10 cellular contexts compared by ENCODE assay signal in genomic region chr2:169397697-169398096, GRCh38. TPM values are rescaled to one million over a fixed set of nuclear protein-coding genes. Genes with fewer than 3 reads are reported as not detected.
DNase-seq lines count a peak whose midpoint lies in the region; ATAC-seq, FAIRE-seq and TF ChIP-seq lines count a peak whose summit lies in the region.
"Had no signal": no experiment of that assay in that cellular context is flagged by ENCODE, and none has a peak within 500 bp of the region (broad histone marks: within the 10 kb centered on the region; RNA-seq: fewer than 3 reads in every experiment).

No MANE protein-coding gene starts in this region.

- H3K4me3 ChIP-seq in GM12878 (no peak overlapping the region), sigmoid colon (no peak overlapping the region)
- no peak overlapping the region for H3K4me3 ChIP-seq in CD8-positive, alpha-beta T cell (ENCODE audit: low read depth, low read length)

- SMC1A ChIA-PET in GM12878 (lab: Charles Lee; ENCODE audit: uncharacterized antibody, unreplicated experiment), result interaction anchor here (0.9 to 1.0 kb wide), 2 partner anchors 19 to 267 kb away, joined by 3 to 4 read pairs; no protein-coding TSS in a partner anchor

- POLR2A ChIA-PET in GM12878 (lab: Charles Lee), result no interaction called here
- POLR2A ChIA-PET in CD8-positive, alpha-beta T cell (lab: Charles Lee), result no interaction called here

- H3K4me1 Mint-ChIP-seq in CD8-positive, alpha-beta T cell (ENCODE audit: low read depth), result no peaks in the 10 kb centered on the region

- no peak overlapping the region for H3K4me3 Mint-ChIP-seq in CD8-positive, alpha-beta T cell
- H3K4me3 Mint-ChIP-seq: activated T-cell treated with anti-CD3 and anti-CD28 coated beads, Interleukin-2, amount 50 U/mL, for 72 hours had no signal

- RAD21 ChIA-PET in GM12878 (lab: Charles Lee; ENCODE audit: unreplicated experiment), result interaction anchor here (0.9 kb wide), 1 partner anchor 55 kb away, joined by 4 read pairs; no protein-coding TSS in a partner anchor

- H3K9me3 Mint-ChIP-seq in CD8-positive, alpha-beta T cell, result no peaks in the 10 kb centered on the region

- H4K20me1 ChIP-seq in GM12878 (ENCODE audit: control insufficient read depth, insufficient read depth), result no peaks in the 10 kb centered on the region

- no TSS peak for BruUV-seq in GM12878 (replicated peaks; lab: Mats Ljungman, UMichigan)

- no peak overlapping the region for H3K4me2 ChIP-seq in GM12878 (ENCODE audit: control insufficient read depth, insufficient read depth)

- H3K27me3 Mint-ChIP-seq in CD8-positive, alpha-beta T cell (ENCODE audit: low read depth), result peaks cover 20% of the 10 kb centered on the region

- DNase-seq in DMS114 treated with DMSO at 0.1 percent for 48 hours (lab: John Stamatoyannopoulos, UW; ENCODE audit: unreplicated experiment) (peak; percentile 12), Kasumi-1 (lab: John Stamatoyannopoulos, UW) (peak; percentile 23 to 27), GM12878 (ENCODE audit: low read depth, low spot score) (no peak), medulla oblongata (ENCODE audit: extremely low spot score) (peak; percentile 67), sigmoid colon (no peak)
- no peak for DNase-seq in activated T-cell treated with anti-CD3 and anti-CD28 coated beads, Interleukin-2, amount 50 U/mL, for 48 hours
- DNase-seq in CD8-positive, alpha-beta T cell, result no peak
- DNase-seq: activated T-cell treated with anti-CD3 and anti-CD28 coated beads, Interleukin-2, amount 50 U/mL, for 72 hours had no signal

- no peaks in the 10 kb centered on the region for H3K27me3 ChIP-seq in GM12878 (replicated peaks in 1 of 2; ENCODE audit: control insufficient read depth in 2 of 2, insufficient read depth in 2 of 2, low read length in 1 of 2)
- H3K27me3 ChIP-seq in sigmoid colon, result no peaks in the 10 kb centered on the region
- H3K27me3 ChIP-seq in CD8-positive, alpha-beta T cell (ENCODE audit: insufficient read depth, low read length), result no peaks in the 10 kb centered on the region

- intact Hi-C loops in GM12878 (cut with micrococcal nuclease; ENCODE audit: unreplicated experiment) (loop anchor here (2.0 to 10.0 kb wide), 2 partner anchors 253 to 287 kb away; no protein-coding TSS in a partner anchor), sigmoid colon (cut with DNase I) (no loop called here)
- intact Hi-C loops in CD8-positive, alpha-beta T cell (cut with DNase I, micrococcal nuclease), result loop anchor here in 1 of 2 experiments (5.0 kb wide), 1 partner anchor 435 kb away; no protein-coding TSS in a partner anchor

- H3K9me3 ChIP-seq in GM12878 (replicated peaks; ENCODE audit: control insufficient read depth, insufficient read depth, low read length) (no peaks in the 10 kb centered on the region), sigmoid colon (no peaks in the 10 kb centered on the region)
- H3K9me3 ChIP-seq in CD8-positive, alpha-beta T cell (ENCODE audit: low read length), result no peaks in the 10 kb centered on the region

- no peak for FAIRE-seq in GM12878 (lab: Jason Lieb, UNC)

- H3K9ac ChIP-seq in GM12878 (ENCODE audit: control insufficient read depth, insufficient read depth, low read length), result no peak overlapping the region

- CTCF ChIA-PET in GM12878 (lab: Yijun Ruan, JAX), result interaction anchor here (1.0 to 2.2 kb wide), 4 partner anchors 266 to 451 kb away, joined by 3 to 9 read pairs (median 6); no protein-coding TSS in a partner anchor
- CTCF ChIA-PET in CD8-positive, alpha-beta T cell (lab: Charles Lee), result no interaction called here

- no peak for TF ChIP-seq EP300 in GM12878 (IDR thresholded peaks at IDR 0.05; ENCODE audit: borderline replicate concordance in 1 of 2, control insufficient read depth in 1 of 2, low read depth in 2 of 2, low read length in 2 of 2)
- no peak for TF ChIP-seq EP300 in sigmoid colon (IDR thresholded peaks at IDR 0.05)

- H3K27ac ChIP-seq in GM12878 (ENCODE audit: control insufficient read depth, insufficient read depth) (no peak overlapping the region), sigmoid colon (no peak overlapping the region)
- H3K27ac ChIP-seq in CD8-positive, alpha-beta T cell (ENCODE audit: low read depth, low read length), result no peak overlapping the region

- H3K4me1 ChIP-seq in GM12878 (ENCODE audit: control insufficient read depth, insufficient read depth, low read length) (no peaks in the 10 kb centered on the region), sigmoid colon (no peaks in the 10 kb centered on the region)
- H3K4me1 ChIP-seq in CD8-positive, alpha-beta T cell (ENCODE audit: insufficient read depth, low read length), result no peaks in the 10 kb centered on the region

- ATAC-seq in GM12878 (no peak), GM21737 (IDR thresholded peaks at IDR 0.05; ENCODE audit: unreplicated experiment) (no peak)
- ATAC-seq in CD8-positive, alpha-beta T cell, result no peak
- ATAC-seq: activated T-cell treated with anti-CD3 and anti-CD28 coated beads, Interleukin-2, amount 50 U/mL, for 72 hours; sciatic nerve had no signal

- no peak overlapping the region for H3K27ac Mint-ChIP-seq in CD8-positive, alpha-beta T cell
- H3K27ac Mint-ChIP-seq: activated T-cell treated with anti-CD3 and anti-CD28 coated beads, Interleukin-2, amount 50 U/mL, for 72 hours had no signal

- H3K79me2 ChIP-seq in GM12878 (ENCODE audit: control insufficient read depth, insufficient read depth, low read length), result no peaks in the 10 kb centered on the region

- no peaks in the 10 kb centered on the region for H3K36me3 Mint-ChIP-seq in CD8-positive, alpha-beta T cell

- TF ChIP-seq RAD21 in GM12878 (IDR thresholded peaks at IDR 0.05; ENCODE audit: insufficient read depth, low read depth, low read length), result peak; percentile 49

- in situ Hi-C loops in GM12878 (cut with MboI), result no loop called here

- TF ChIP-seq POLR2A in GM12878 (IDR thresholded peaks at IDR 0.05; ENCODE audit: low read depth, low read length) (no peak), sigmoid colon (IDR thresholded peaks at IDR 0.05) (no peak)

- no peak overlapping the region for H2AFZ ChIP-seq in GM12878 (ENCODE audit: control insufficient read depth, low read depth, low read length)

- WGBS in GM12878 (ENCODE audit: insufficient coverage, insufficient replicate concordance, low lambda C conversion rate, missing lambda C conversion rate), result 61% methylated on average over 2 of the region's 2 CpGs
- 45 to 62% methylated on average over 2 of the region's 2 CpGs for WGBS in sigmoid colon, 2 donors

- peak in 1 of 3 experiments; percentile 33; a peak in 1 of 6 replicates for TF ChIP-seq CTCF in GM12878 (IDR thresholded peaks at IDR 0.05 in 2 of 3, conservative IDR thresholded peaks at IDR 0.05 in 1 of 3; ENCODE audit: control insufficient read depth in 2 of 3, extremely low read depth in 1 of 3, insufficient read depth in 1 of 3, low read depth in 3 of 3, low read length in 3 of 3)
- TF ChIP-seq CTCF in sigmoid colon (IDR thresholded peaks at IDR 0.05), result no peak
- TF ChIP-seq CTCF in CD8-positive, alpha-beta T cell (IDR thresholded peaks at IDR 0.05), result no peak

- H3K36me3 ChIP-seq in GM12878 (ENCODE audit: control insufficient read depth in 2 of 2, insufficient read depth in 2 of 2, low read length in 1 of 2) (no peaks in the 10 kb centered on the region), sigmoid colon (no peaks in the 10 kb centered on the region)
- no peaks in the 10 kb centered on the region for H3K36me3 ChIP-seq in CD8-positive, alpha-beta T cell (ENCODE audit: insufficient read depth, low read length)

TF ChIP-seq in GM12878, 131 proteins besides CTCF, POLR2A, EP300 and RAD21 (continues in another document):
- TF ChIP-seq, protein P1, sequence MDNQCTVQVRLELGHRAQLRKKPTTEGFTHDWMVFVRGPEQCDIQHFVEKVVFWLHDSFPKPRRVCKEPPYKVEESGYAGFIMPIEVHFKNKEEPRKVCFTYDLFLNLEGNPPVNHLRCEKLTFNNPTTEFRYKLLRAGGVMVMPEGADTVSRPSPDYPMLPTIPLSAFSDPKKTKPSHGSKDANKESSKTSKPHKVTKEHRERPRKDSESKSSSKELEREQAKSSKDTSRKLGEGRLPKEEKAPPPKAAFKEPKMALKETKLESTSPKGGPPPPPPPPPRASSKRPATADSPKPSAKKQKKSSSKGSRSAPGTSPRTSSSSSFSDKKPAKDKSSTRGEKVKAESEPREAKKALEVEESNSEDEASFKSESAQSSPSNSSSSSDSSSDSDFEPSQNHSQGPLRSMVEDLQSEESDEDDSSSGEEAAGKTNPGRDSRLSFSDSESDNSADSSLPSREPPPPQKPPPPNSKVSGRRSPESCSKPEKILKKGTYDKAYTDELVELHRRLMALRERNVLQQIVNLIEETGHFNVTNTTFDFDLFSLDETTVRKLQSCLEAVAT (IDR thresholded peaks at IDR 0.05), result no peak
- no peak for TF ChIP-seq RFX5 (IDR thresholded peaks at IDR 0.05; ENCODE audit: low read depth, low read length)
- TF ChIP-seq FOXK2 (IDR thresholded peaks at IDR 0.05), result no peak
- TF ChIP-seq CEBPB (IDR thresholded peaks at IDR 0.05; ENCODE audit: borderline replicate concordance in 1 of 2, low read depth in 2 of 2, low read length in 2 of 2), result no peak
- TF ChIP-seq CHD1 (IDR thresholded peaks at IDR 0.05; ENCODE audit: low read depth, low read length), result no peak
- TF ChIP-seq CREB1 (IDR thresholded peaks at IDR 0.05; ENCODE audit: low read depth), result no peak
- TF ChIP-seq BACH1 (IDR thresholded peaks at IDR 0.05; ENCODE audit: borderline replicate concordance), result no peak
- TF ChIP-seq HCFC1 (IDR thresholded peaks at IDR 0.05; ENCODE audit: low read length), result no peak

RNA-seq across cellular contexts. Expression of gene LRP2, which starts 35.4 kb away (rescaled TPM):
- 0.02 and 0.84 TPM in 2 replicates for total RNA-seq in GM12878 (2013; cell fraction: nucleolus; rRNA removed)
- total RNA-seq in GM12878 (2014; rRNA removed) (0.06 TPM in 1 of 2 replicates, not detected in the other), GM12878 (2014; rRNA removed; fragmentation: Illumina TruSeq; extraction: Trizol) (not detected in 2 replicates), GM12878 (2021) (0.05 and 0.15 TPM in 2 replicates), sigmoid colon (1 to 10 TPM in 1 of 4 donors, not detected in 3; 1.9 TPM)
- polyA plus RNA-seq in GM12878 (2011; ENCODE audit: low read depth), result 0.01 TPM
- polyA plus RNA-seq in GM12878 (2011; rRNA removed) (0.13 and 0.19 TPM in 2 replicates), GM12878 (2014; fragmentation: Illumina TruSeq; extraction: Trizol) (0.01 TPM in 1 of 2 replicates, not detected in the other), GM12878 (2014; fragmentation: Nextera tagmentation; extraction: Ambion mirVana) (not detected), GM12878 (2014; rRNA removed) (0.04 TPM in 1 of 2 replicates, not detected in the other), GM12878 (2016; fragmentation: Nextera tagmentation; extraction: Ambion mirVana) (not detected), sigmoid colon (not detected)
- 0.45 and 0.52 TPM in 2 replicates for polyA plus RNA-seq in GM12878 (2011; cell fraction: cytosol; rRNA removed)
- polyA plus RNA-seq in GM12878 (2011; cell fraction: nucleus; rRNA removed), result 0.34 and 0.84 TPM in 2 replicates
- polyA plus RNA-seq in GM12878 (2012), result 0.01 TPM in 1 of 2 replicates, not detected in the other
- 0.29 and 1.2 TPM in 2 replicates for polyA minus RNA-seq in GM12878 (2011; rRNA and poly(A)+ RNA removed)
- polyA minus RNA-seq in GM12878 (2011; cell fraction: cytosol; rRNA and poly(A)+ RNA removed), result not detected in 2 replicates
- 0.57 and 0.97 TPM in 2 replicates for polyA minus RNA-seq in GM12878 (2011; cell fraction: nucleus; rRNA and poly(A)+ RNA removed)
- not detected for total RNA-seq in CD8-positive, alpha-beta T cell

Comparison
In these comparisons a context has a peak if more than half of its experiments do, and no peak if none do; other contexts are left out.
1. DNase-seq: peak in DMS114 treated with DMSO at 0.1 percent for 48 hours (single experiment), Kasumi-1 (2 of 2) and medulla oblongata (single experiment); none in GM12878 (single experiment), sigmoid colon (single experiment), activated T-cell treated with anti-CD3 and anti-CD28 coated beads, Interleukin-2, amount 50 U/mL, for 48 hours (0 of 2) and CD8-positive, alpha-beta T cell (0 of 7).